ENCODE assay signal across 24 cellular contexts in the genomic region with DNA sequence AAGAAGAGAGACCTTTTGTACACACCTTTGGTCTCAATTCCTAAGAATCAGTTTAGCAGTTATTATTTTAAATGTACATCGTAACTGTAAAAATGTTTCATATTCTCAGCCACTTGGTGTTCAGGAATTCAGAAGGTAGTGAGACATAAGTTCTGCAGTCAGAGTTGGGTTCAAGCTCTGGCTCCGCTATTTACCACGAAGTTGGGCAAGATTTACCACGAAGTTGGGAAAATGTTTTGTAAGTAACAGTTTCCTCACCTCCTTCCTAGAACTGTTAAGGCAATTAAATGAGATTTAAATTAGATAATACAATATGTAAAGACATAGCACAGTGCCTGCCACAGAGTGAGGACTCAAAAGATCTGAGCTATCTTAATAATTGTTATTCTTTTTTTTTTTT.
"Had no signal": no experiment of that assay in that cellular context is flagged by ENCODE, and none has a peak within 500 bp of the region (broad histone marks: within the 10 kb centered on the region; RNA-seq: fewer than 3 reads in every experiment).

No MANE protein-coding gene starts in this region.

- H3K27me3 ChIP-seq: brain microvascular endothelial cell, cardiac muscle cell, MG63, SJSA1 had no signal

- H3K9me3 ChIP-seq: MG63, SJSA1 had no signal

- ATAC-seq: activated T-cell treated with anti-CD3 and anti-CD28 coated beads, Interleukin-2, amount 50 U/mL, for 4 hours; SK-N-SH treated with all-trans-retinoic acid at 6 μM for 48 hours; T-helper 17 cell; WTC11 had no signal

- H3K4me3 ChIP-seq: cardiac muscle cell, MG63, SJSA1 had no signal

- DNase-seq: activated CD4-positive, alpha-beta memory T cell treated with anti-CD3 and anti-CD28 coated beads for 36 hours; activated CD4-positive, alpha-beta T cell treated with anti-CD3 and anti-CD28 coated beads for 1 hour; activated CD4-positive, alpha-beta T cell treated with anti-CD3 and anti-CD28 coated beads, Interleukin-2, amount 10 ng/mL, durations not matched to agents 24 days and 14 days; activated CD8-positive, alpha-beta memory T cell treated with anti-CD3 and anti-CD28 coated beads for 24 hours; activated gamma-delta T cell; activated naive CD4-positive, alpha-beta T cell treated with anti-CD3 and anti-CD28 coated beads for 36 hours; activated T-cell treated with anti-CD3 and anti-CD28 coated beads, Interleukin-2, amount 50 U/mL, for 4 hours; brain microvascular endothelial cell; MG63; NCI-H1092 treated with DMSO at 0.1 percent for 48 hours; NCI-H1417 treated with DMSO at 0.1 percent for 48 hours; NCI-H1694; NCI-H2029; NCI-H345; NCI-H510A; NCI-H526 treated with DMSO at 0.1 percent for 48 hours; NCI-H82; SHP77; T-helper 17 cell; T-helper 9 cell had no signal

- H3K36me3 ChIP-seq: brain microvascular endothelial cell, cardiac muscle cell, SJSA1 had no signal

- H3K27ac ChIP-seq: brain microvascular endothelial cell, cardiac muscle cell, SJSA1 had no signal
